8 cellular contexts compared by ENCODE assay signal in the genomic region with DNA sequence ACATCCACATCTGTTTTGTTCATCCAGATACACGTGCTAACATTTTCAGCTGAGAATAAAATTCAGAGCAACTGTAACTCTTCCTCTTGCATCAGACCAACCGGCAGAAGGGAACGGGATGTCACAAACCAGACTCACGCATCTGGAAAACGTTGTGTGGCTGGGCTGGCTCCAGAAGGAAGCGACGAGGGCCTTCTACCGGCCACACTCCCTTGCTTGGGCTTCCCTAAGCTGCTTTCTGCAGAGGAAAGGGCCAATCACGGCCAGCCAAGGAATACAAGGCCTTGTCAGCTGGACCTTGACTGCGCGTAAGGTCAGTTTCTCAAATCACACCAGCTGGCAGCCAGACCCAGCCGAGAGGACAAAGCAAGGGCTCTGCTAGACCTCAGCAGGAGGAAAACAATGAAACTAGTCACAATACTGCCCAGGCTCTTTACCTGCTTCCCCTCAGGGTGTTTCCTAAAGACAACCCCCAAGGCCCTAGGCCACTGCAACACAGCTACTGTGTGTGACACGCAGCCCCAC.
DNase-seq lines count a peak whose midpoint lies in the region; ATAC-seq and TF ChIP-seq lines count a peak whose summit lies in the region.

No MANE protein-coding gene starts in this region.

- no peaks in the 10 kb centered on the region for H3K9me3 Mint-ChIP-seq in nephron

- no peaks in the 10 kb centered on the region for H3K27me3 Mint-ChIP-seq in nephron (ENCODE audit: low read depth)

- H3K4me1 Mint-ChIP-seq in nephron: peaks cover 27% of the 10 kb centered on the region

- 0 out of 2 replicates have a peak overlapping the region, but pooled peaks have one; percentile 59 for H3K4me3 ChIP-seq in BLaER1

- peak overlapping the region; percentile 83 for H3K4me2 ChIP-seq in BLaER1

- peak; percentile 47 for ATAC-seq in esophagus mucosa
- no peak for ATAC-seq in HG02973 (IDR thresholded peaks at IDR 0.05; ENCODE audit: unreplicated experiment)
- no peak for ATAC-seq in HG02623 (IDR thresholded peaks at IDR 0.05; ENCODE audit: unreplicated experiment)

- peak; percentile 64 for DNase-seq in RPMI7951 (ENCODE audit: low read depth)
- no peak for DNase-seq in HuH-7.5 (ENCODE audit: low spot score)
- no peak for DNase-seq in NCI-H748 (lab: John Stamatoyannopoulos, UW; ENCODE audit: unreplicated experiment)

- H3K4me3 Mint-ChIP-seq in nephron: peak overlapping the region in 1 of 3 experiments; percentile 9

- H3K27me3 ChIP-seq in BLaER1: no peaks in the 10 kb centered on the region

- no peaks in the 10 kb centered on the region for H3K9me3 ChIP-seq in BLaER1

- H3K27ac ChIP-seq in BLaER1: peak overlapping the region; percentile 96

- H3K9ac ChIP-seq in BLaER1: peak overlapping the region; percentile 84

- peaks cover 50% of the 10 kb centered on the region for H3K36me3 Mint-ChIP-seq in nephron (ENCODE audit: low read depth)

- H4K20me1 ChIP-seq in BLaER1: no peaks in the 10 kb centered on the region

- TF ChIP-seq CTCF in nephron (IDR thresholded peaks at IDR 0.05; ENCODE audit: unreplicated experiment in 3 of 3): no peak

- peak overlapping the region; percentile 95 to 97 (median 95) for H3K27ac Mint-ChIP-seq in nephron

- H3K36me3 ChIP-seq in BLaER1: peaks cover 50% of the 10 kb centered on the region

- peaks cover 99% of the 10 kb centered on the region for H3K4me1 ChIP-seq in BLaER1
